1 cellular context compared by ENCODE assay signal in genomic region chr7:768881-769504, GRCh38.
TF ChIP-seq lines count a peak whose summit lies in the region.

No MANE protein-coding gene starts in this region.

TF ChIP-seq in H1, 55 proteins besides CTCF, POLR2A, EP300 and RAD21 (continued from another document):
- TF ChIP-seq USF2 (IDR thresholded peaks at IDR 0.05; ENCODE audit: low read length) (no peak), KDM4A (IDR thresholded peaks at IDR 0.05; ENCODE audit: low read depth, low read length, severe bottlenecking) (no peak), SRF (IDR thresholded peaks at IDR 0.05; ENCODE audit: low read depth, low read length) (no peak), SUZ12 (IDR thresholded peaks at IDR 0.05; ENCODE audit: low read length) (no peak), PHF8 (conservative IDR thresholded peaks at IDR 0.05; ENCODE audit: low read depth, low read length) (no peak), RBBP5 (IDR thresholded peaks at IDR 0.05; ENCODE audit: borderline replicate concordance, low read depth, low read length) (no peak), KDM1A (IDR thresholded peaks at IDR 0.05; ENCODE audit: borderline replicate concordance, low read length) (no peak), MAFK (IDR thresholded peaks at IDR 0.05; ENCODE audit: low read depth, low read length) (no peak), GABPA (IDR thresholded peaks at IDR 0.05; ENCODE audit: borderline replicate concordance, insufficient read depth, low read length) (no peak), CHD7 (IDR thresholded peaks at IDR 0.05; ENCODE audit: insufficient replicate concordance, low read length) (no peak), CHD1 (IDR thresholded peaks at IDR 0.05; ENCODE audit: low read depth, low read length) (no peak)
